In genomic region chr4:2723751-2724150, GRCh38 we compare ENCODE assay signal across 16 cellular contexts.
"Had no signal": no experiment of that assay in that cellular context is flagged by ENCODE, and none has a peak within 500 bp of the region (broad histone marks: within the 10 kb centered on the region; RNA-seq: fewer than 3 reads in every experiment).

No MANE protein-coding gene starts in this region.

- H3K4me3 Mint-ChIP-seq: activated CD4-positive, alpha-beta memory T cell treated with anti-CD3 and anti-CD28 coated beads, Interleukin-2, amount 10 ng/mL, durations not matched to agents 7 days and 5 days; immature natural killer cell; nephron progenitor cell had no signal

- DNase-seq: activated CD4-positive, alpha-beta memory T cell treated with anti-CD3 and anti-CD28 coated beads, Interleukin-2, amount 10 ng/mL, durations not matched to agents 7 days and 5 days; activated CD4-positive, alpha-beta T cell treated with anti-CD3 and anti-CD28 coated beads for 1 hour; activated gamma-delta T cell treated with Interleukin-2 at 50 U/mL for 16 hours; body of pancreas; glutamatergic neuron; immature natural killer cell; mucosa of descending colon; nephron progenitor cell; SJCRH30; stimulated activated CD4-positive, alpha-beta T cell treated with anti-CD3 and anti-CD28 coated beads, Interleukin-15, amount 100 ng/mL, for 24 hours; stimulated activated CD4-positive, alpha-beta T cell treated with anti-CD3 and anti-CD28 coated beads, Interleukin-4, amount 100 ng/mL, for 4 hours; SW 1271; T-helper 9 cell; transverse colon had no signal

- ATAC-seq: body of pancreas, left colon, mucosa of descending colon had no signal

- H3K9me3 Mint-ChIP-seq: activated CD4-positive, alpha-beta memory T cell treated with anti-CD3 and anti-CD28 coated beads, Interleukin-2, amount 10 ng/mL, durations not matched to agents 7 days and 5 days; immature natural killer cell; nephron progenitor cell had no signal

- H3K4me1 ChIP-seq: body of pancreas, esophagus muscularis mucosa, SJCRH30, transverse colon had no signal

- H3K27ac ChIP-seq: body of pancreas, esophagus muscularis mucosa, SJCRH30, transverse colon had no signal

- H3K27me3 Mint-ChIP-seq: activated CD4-positive, alpha-beta memory T cell treated with anti-CD3 and anti-CD28 coated beads, Interleukin-2, amount 10 ng/mL, durations not matched to agents 7 days and 5 days had no signal

- H3K9me3 ChIP-seq: body of pancreas, esophagus muscularis mucosa, mucosa of descending colon, SJCRH30, transverse colon had no signal

- H3K4me3 ChIP-seq: body of pancreas, esophagus muscularis mucosa, mucosa of descending colon, SJCRH30, transverse colon had no signal

- H3K27me3 ChIP-seq: body of pancreas, esophagus muscularis mucosa, SJCRH30, transverse colon had no signal
